12 cellular contexts compared by ENCODE assay signal in genomic region chr2:223969856-223970255, GRCh38. TPM values are rescaled to one million over a fixed set of nuclear protein-coding genes. Genes with fewer than 3 reads are reported as not detected.
DNase-seq lines count a peak whose midpoint lies in the region; ATAC-seq, FAIRE-seq and TF ChIP-seq lines count a peak whose summit lies in the region.
"Had no signal": no experiment of that assay in that cellular context is flagged by ENCODE, and none has a peak within 500 bp of the region (broad histone marks: within the 10 kb centered on the region; RNA-seq: fewer than 3 reads in every experiment).

No MANE protein-coding gene starts in this region.

- peaks cover 0 to 4% of the 10 kb centered on the region in 2 donors for H3K36me3 Mint-ChIP-seq in activated T-cell treated with anti-CD3 and anti-CD28 coated beads, Interleukin-2, amount 50 U/mL, for 72 hours (ENCODE audit: insufficient read depth in 2 of 2)
- no peaks in the 10 kb centered on the region for H3K36me3 Mint-ChIP-seq in astrocyte (ENCODE audit: low read depth, unreplicated experiment)

- H3K9me3 ChIP-seq in astrocyte (ENCODE audit: insufficient read depth, low read depth, low read length): no peaks in the 10 kb centered on the region

- no peak overlapping the region for H3K4me2 ChIP-seq in astrocyte (ENCODE audit: low read length)

- FAIRE-seq in astrocyte (lab: Jason Lieb, UNC): no peak
- FAIRE-seq: HTR-8/SVneo had no signal

- H3K27me3 ChIP-seq in astrocyte (ENCODE audit: insufficient read depth, low read length): no peaks in the 10 kb centered on the region

- peak; percentile 36 to 66 for ATAC-seq in activated T-cell treated with anti-CD3 and anti-CD28 coated beads, Interleukin-2, amount 50 U/mL, for 72 hours (replicated peaks in 1 of 2)
- ATAC-seq in HG03196 (IDR thresholded peaks at IDR 0.05; ENCODE audit: unreplicated experiment): peak; percentile 24
- ATAC-seq in sciatic nerve: no peak

- intact Hi-C loops in sciatic nerve (cut with DNase I): no loop called here

- H3K27ac ChIP-seq in astrocyte (ENCODE audit: low read depth, low read length): no peak overlapping the region

- H3K9ac ChIP-seq in astrocyte (ENCODE audit: low read length): no peak overlapping the region

- peaks cover 9% of the 10 kb centered on the region for H3K36me3 ChIP-seq in astrocyte (ENCODE audit: insufficient read depth, low read length)

- H3K4me3 Mint-ChIP-seq in activated T-cell treated with anti-CD3 and anti-CD28 coated beads, Interleukin-2, amount 50 U/mL, for 72 hours: no peak overlapping the region
- no peak overlapping the region for H3K4me3 Mint-ChIP-seq in astrocyte (ENCODE audit: unreplicated experiment)
- H3K4me3 Mint-ChIP-seq: immature natural killer cell had no signal

- no peak for TF ChIP-seq CTCF in astrocyte (IDR thresholded peaks at IDR 0.05; ENCODE audit: insufficient read depth, low read depth, low read length)

- H3K4me1 Mint-ChIP-seq in activated T-cell treated with anti-CD3 and anti-CD28 coated beads, Interleukin-2, amount 50 U/mL, for 72 hours (ENCODE audit: low read depth): peaks cover 21% of the 10 kb centered on the region
- H3K4me1 Mint-ChIP-seq in astrocyte (ENCODE audit: low read depth, unreplicated experiment): peaks cover 9% of the 10 kb centered on the region

- H3K79me2 ChIP-seq in astrocyte (ENCODE audit: insufficient read depth, low read length): peaks cover 9% of the 10 kb centered on the region

- no peaks in the 10 kb centered on the region for H3K27me3 Mint-ChIP-seq in activated T-cell treated with anti-CD3 and anti-CD28 coated beads, Interleukin-2, amount 50 U/mL, for 72 hours (ENCODE audit: low read depth)
- H3K27me3 Mint-ChIP-seq in astrocyte (ENCODE audit: low read depth, unreplicated experiment): no peaks in the 10 kb centered on the region
- H3K27me3 Mint-ChIP-seq: progenitor cell of endocrine pancreas had no signal

- H4K20me1 ChIP-seq in astrocyte (ENCODE audit: insufficient read depth, low read length): no peaks in the 10 kb centered on the region

- no peak for DNase-seq in activated T-cell treated with anti-CD3 and anti-CD28 coated beads, Interleukin-2, amount 50 U/mL, for 72 hours
- no peak for DNase-seq in activated T-cell treated with anti-CD3 and anti-CD28 coated beads, Interleukin-2, amount 50 U/mL, for 48 hours
- DNase-seq in astrocyte (ENCODE audit: low read depth) (peak; percentile 15), renal cortical epithelial cell (ENCODE audit: low read depth) (peak; percentile 31), dedifferentiated amniotic fluid mesenchymal stem cell (ENCODE audit: extremely low spot score) (no peak), sciatic nerve (ENCODE audit: low spot score) (no peak)
- no peak for DNase-seq in activated CD4-positive, CD25-positive, alpha-beta regulatory T cell (lab: John Stamatoyannopoulos, UW)
- DNase-seq: DMS79 had no signal

- no peak overlapping the region for H2AFZ ChIP-seq in astrocyte (ENCODE audit: low read depth, low read length)

- H3K27ac Mint-ChIP-seq in activated T-cell treated with anti-CD3 and anti-CD28 coated beads, Interleukin-2, amount 50 U/mL, for 72 hours: no peak overlapping the region
- peak overlapping the region; percentile 55 for H3K27ac Mint-ChIP-seq in astrocyte (ENCODE audit: unreplicated experiment)
- H3K27ac Mint-ChIP-seq: immature natural killer cell, progenitor cell of endocrine pancreas had no signal

- no peak overlapping the region for H3K4me3 ChIP-seq in astrocyte (ENCODE audit: insufficient read depth, low read depth, low read length)

- no peaks in the 10 kb centered on the region for H3K9me3 Mint-ChIP-seq in activated T-cell treated with anti-CD3 and anti-CD28 coated beads, Interleukin-2, amount 50 U/mL, for 72 hours
- H3K9me3 Mint-ChIP-seq in astrocyte (ENCODE audit: unreplicated experiment): no peaks in the 10 kb centered on the region
- H3K9me3 Mint-ChIP-seq: immature natural killer cell had no signal

- H3K4me1 ChIP-seq in astrocyte (ENCODE audit: insufficient read depth, low read length): peaks cover 8% of the 10 kb centered on the region

RNA-seq across cellular contexts. Expression of gene MRPL44, which starts 12.6 kb away (rescaled TPM):
- total RNA-seq in activated T-cell treated with anti-CD3 and anti-CD28 coated beads, Interleukin-2, amount 50 U/mL, for 72 hours: 10 to 100 TPM; 34.0 to 36.8 TPM
- 32.6 and 33.3 TPM in 2 replicates for total RNA-seq in astrocyte
- total RNA-seq in renal cortical epithelial cell: 48.8 and 48.9 TPM in 2 replicates
- total RNA-seq in sciatic nerve: 14.5 TPM

RNA-seq across cellular contexts. Expression of gene WDFY1, which starts 24.7 kb away (rescaled TPM):
- total RNA-seq in activated T-cell treated with anti-CD3 and anti-CD28 coated beads, Interleukin-2, amount 50 U/mL, for 72 hours: 10 to 100 TPM; 57.4 to 61.7 TPM
- total RNA-seq in astrocyte (52.5 and 52.6 TPM in 2 replicates), renal cortical epithelial cell (69.5 and 85.4 TPM in 2 replicates), sciatic nerve (48.6 TPM)

Comparison
In these comparisons a context has a peak if more than half of its experiments do, and no peak if none do; other contexts are left out.
1. DNase-seq: peak in astrocyte (single experiment) and renal cortical epithelial cell (single experiment); none in activated T-cell treated with anti-CD3 and anti-CD28 coated beads, Interleukin-2, amount 50 U/mL, for 72 hours (0 of 2), activated T-cell treated with anti-CD3 and anti-CD28 coated beads, Interleukin-2, amount 50 U/mL, for 48 hours (0 of 2), activated CD4-positive, CD25-positive, alpha-beta regulatory T cell (0 of 4), dedifferentiated amniotic fluid mesenchymal stem cell (single experiment) and sciatic nerve (single experiment).